1 cellular context compared by ENCODE assay signal in the genomic region with DNA sequence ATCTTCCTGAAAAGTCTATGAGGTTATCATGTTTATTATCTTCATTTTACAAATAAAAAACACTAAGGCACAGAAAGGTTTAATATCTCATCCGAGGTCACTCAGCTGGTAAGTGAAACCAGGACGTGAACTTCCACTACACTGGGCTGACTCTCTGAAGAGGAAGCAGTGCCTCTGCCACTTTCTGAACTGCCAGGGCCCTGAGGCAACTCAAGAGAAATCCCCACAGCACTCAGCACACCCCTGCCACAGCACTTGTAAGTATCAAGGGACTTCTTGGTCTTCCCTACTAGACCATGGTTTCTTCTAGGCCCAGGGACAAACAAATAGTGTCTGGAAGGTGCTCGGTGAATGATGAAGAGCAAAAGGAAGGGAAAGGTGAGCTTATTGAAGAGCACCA.
TF ChIP-seq lines count a peak whose summit lies in the region.

No MANE protein-coding gene starts in this region.

TF ChIP-seq in IMR-90, 13 proteins besides CTCF, POLR2A, EP300 and RAD21 (continued from another document):
- TF ChIP-seq, protein P1, sequence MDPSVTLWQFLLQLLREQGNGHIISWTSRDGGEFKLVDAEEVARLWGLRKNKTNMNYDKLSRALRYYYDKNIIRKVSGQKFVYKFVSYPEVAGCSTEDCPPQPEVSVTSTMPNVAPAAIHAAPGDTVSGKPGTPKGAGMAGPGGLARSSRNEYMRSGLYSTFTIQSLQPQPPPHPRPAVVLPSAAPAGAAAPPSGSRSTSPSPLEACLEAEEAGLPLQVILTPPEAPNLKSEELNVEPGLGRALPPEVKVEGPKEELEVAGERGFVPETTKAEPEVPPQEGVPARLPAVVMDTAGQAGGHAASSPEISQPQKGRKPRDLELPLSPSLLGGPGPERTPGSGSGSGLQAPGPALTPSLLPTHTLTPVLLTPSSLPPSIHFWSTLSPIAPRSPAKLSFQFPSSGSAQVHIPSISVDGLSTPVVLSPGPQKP (IDR thresholded peaks at IDR 0.05; ENCODE audit: borderline replicate concordance, low read depth, low read length), result no peak
- TF ChIP-seq FOS (IDR thresholded peaks at IDR 0.05; ENCODE audit: low read depth, low read length), result no peak
- no peak for TF ChIP-seq NFE2L2 (IDR thresholded peaks at IDR 0.05; ENCODE audit: low read depth, low read length)
- no peak for TF ChIP-seq MAZ (IDR thresholded peaks at IDR 0.05; ENCODE audit: borderline replicate concordance, low read depth, low read length)
- TF ChIP-seq CHD1 (IDR thresholded peaks at IDR 0.05; ENCODE audit: low read depth, low read length), result no peak
